18 cellular contexts compared by ENCODE assay signal in genomic region chr5:169142264-169142970, GRCh38.
DNase-seq lines count a peak whose midpoint lies in the region; ATAC-seq and TF ChIP-seq lines count a peak whose summit lies in the region.
"Had no signal": no experiment of that assay in that cellular context is flagged by ENCODE, and none has a peak within 500 bp of the region (broad histone marks: within the 10 kb centered on the region; RNA-seq: fewer than 3 reads in every experiment).

No MANE protein-coding gene starts in this region.

- intact Hi-C loops in thyroid gland (cut with DNase I): no loop called here
- intact Hi-C loops in CD8-positive, alpha-beta T cell (cut with DNase I, micrococcal nuclease): no loop called here

- H3K79me2 ChIP-seq in Karpas-422 (ENCODE audit: low read length): no peaks in the 10 kb centered on the region

- H3K9me3 ChIP-seq in Karpas-422 (ENCODE audit: low read length) (no peaks in the 10 kb centered on the region), thyroid gland (no peaks in the 10 kb centered on the region)
- H3K9me3 ChIP-seq in CD8-positive, alpha-beta T cell (ENCODE audit: low read length): no peaks in the 10 kb centered on the region
- H3K9me3 ChIP-seq: BLaER1, esophagus squamous epithelium had no signal

- no peaks in the 10 kb centered on the region for H4K20me1 ChIP-seq in Karpas-422 (ENCODE audit: insufficient read depth, low read depth, low read length)
- H4K20me1 ChIP-seq: BLaER1 had no signal

- H3K36me3 ChIP-seq in Karpas-422 (ENCODE audit: insufficient read depth, low read length) (no peaks in the 10 kb centered on the region), thyroid gland (no peaks in the 10 kb centered on the region)
- no peaks in the 10 kb centered on the region for H3K36me3 ChIP-seq in CD8-positive, alpha-beta T cell (ENCODE audit: insufficient read depth, low read length)
- H3K36me3 ChIP-seq: BLaER1, esophagus squamous epithelium had no signal

- H3K27me3 ChIP-seq in Karpas-422 (ENCODE audit: low read length) (no peaks in the 10 kb centered on the region), thyroid gland (no peaks in the 10 kb centered on the region)
- no peaks in the 10 kb centered on the region for H3K27me3 ChIP-seq in CD8-positive, alpha-beta T cell (ENCODE audit: insufficient read depth, low read length)
- H3K27me3 ChIP-seq: BLaER1, esophagus squamous epithelium had no signal

- H3K27me3 Mint-ChIP-seq in chondrocyte (ENCODE audit: low read depth) (no peaks in the 10 kb centered on the region), mesothelial cell of epicardium (ENCODE audit: low read depth) (no peaks in the 10 kb centered on the region)
- peaks cover 4% of the 10 kb centered on the region for H3K27me3 Mint-ChIP-seq in CD8-positive, alpha-beta T cell (ENCODE audit: low read depth)

- H3K4me1 ChIP-seq in Karpas-422 (ENCODE audit: low read length) (no peaks in the 10 kb centered on the region), thyroid gland (peaks cover 22 to 27% of the 10 kb centered on the region in 2 donors)
- H3K4me1 ChIP-seq in CD8-positive, alpha-beta T cell (ENCODE audit: insufficient read depth, low read length): no peaks in the 10 kb centered on the region

- peak; percentile 34 for DNase-seq in Karpas-422
- no peak for DNase-seq in chondrocyte (ENCODE audit: low spot score)
- DNase-seq in mesothelial cell of epicardium (ENCODE audit: low spot score in 2 of 2, unreplicated experiment in 2 of 2): no peak
- DNase-seq in thyroid gland: peak; percentile 92 to 96
- no peak for DNase-seq in stimulated activated CD4-positive, alpha-beta T cell treated with anti-CD3 and anti-CD28 coated beads, Interleukin-4, amount 100 ng/mL, for 4 hours
- DNase-seq in NCI-H187 (lab: John Stamatoyannopoulos, UW): no peak
- no peak for DNase-seq in CD8-positive, alpha-beta T cell
- no peak for DNase-seq in inferior parietal cortex (ENCODE audit: extremely low spot score)
- DNase-seq: activated CD4-positive, alpha-beta T cell treated with anti-CD3 and anti-CD28 coated beads for 4 hours; activated T-cell treated with anti-CD3 and anti-CD28 coated beads, Interleukin-2, amount 50 U/mL, for 72 hours; dermis blood vessel endothelial cell; esophagus squamous epithelium; hippocampal formation; mammary epithelial cell; NCI-H1694 treated with DMSO at 0.1 percent for 48 hours; NCI-H526 treated with DMSO at 0.1 percent for 48 hours; T-helper 17 cell had no signal

- no peak overlapping the region for H2AFZ ChIP-seq in Karpas-422 (ENCODE audit: low read length)

- H3K4me3 ChIP-seq in Karpas-422 (ENCODE audit: low read length) (no peak overlapping the region), thyroid gland (replicated peaks in 1 of 3) (no peak overlapping the region)
- H3K4me3 ChIP-seq in CD8-positive, alpha-beta T cell (ENCODE audit: low read depth, low read length): no peak overlapping the region
- H3K4me3 ChIP-seq: BLaER1, esophagus squamous epithelium had no signal

- no peak for TF ChIP-seq POLR2A in thyroid gland (IDR thresholded peaks at IDR 0.05)

- ATAC-seq in CD8-positive, alpha-beta T cell: no peak
- ATAC-seq: activated T-cell treated with anti-CD3 and anti-CD28 coated beads, Interleukin-2, amount 50 U/mL, for 72 hours; T-helper 17 cell had no signal

- H3K27ac Mint-ChIP-seq in chondrocyte (ENCODE audit: unreplicated experiment) (peak overlapping the region; percentile 2), mesothelial cell of epicardium (peak overlapping the region; percentile 26)
- no peak overlapping the region for H3K27ac Mint-ChIP-seq in CD8-positive, alpha-beta T cell
- H3K27ac Mint-ChIP-seq: activated T-cell treated with anti-CD3 and anti-CD28 coated beads, Interleukin-2, amount 50 U/mL, for 72 hours; T-helper 17 cell had no signal

- CTCF ChIA-PET in CD8-positive, alpha-beta T cell (lab: Charles Lee): interaction anchor here (1.0 kb wide), 1 partner anchor 8 kb away, joined by 4 read pairs; no protein-coding TSS in a partner anchor

- peaks cover 4% of the 10 kb centered on the region for H3K36me3 Mint-ChIP-seq in chondrocyte (ENCODE audit: low read depth)
- H3K36me3 Mint-ChIP-seq in mesothelial cell of epicardium: no peaks in the 10 kb centered on the region
- no peaks in the 10 kb centered on the region for H3K36me3 Mint-ChIP-seq in CD8-positive, alpha-beta T cell

- no peaks in the 10 kb centered on the region for H3K9me2 ChIP-seq in Karpas-422 (replicated peaks; ENCODE audit: insufficient read depth, low read length)

- POLR2A ChIA-PET in CD8-positive, alpha-beta T cell (lab: Charles Lee): no interaction called here

- H3K9me3 Mint-ChIP-seq in chondrocyte (ENCODE audit: low read depth) (no peaks in the 10 kb centered on the region), mesothelial cell of epicardium (no peaks in the 10 kb centered on the region)
- no peaks in the 10 kb centered on the region for H3K9me3 Mint-ChIP-seq in CD8-positive, alpha-beta T cell
- H3K9me3 Mint-ChIP-seq: activated T-cell treated with anti-CD3 and anti-CD28 coated beads, Interleukin-2, amount 50 U/mL, for 72 hours had no signal

- no peak overlapping the region for H3K9ac ChIP-seq in Karpas-422 (ENCODE audit: low read length)
- H3K9ac ChIP-seq: BLaER1 had no signal

- WGBS in thyroid gland, 2 donors: 18 to 33% methylated on average over 3 of the region's 3 CpGs

- H3K27ac ChIP-seq in Karpas-422 (ENCODE audit: low read length): no peak overlapping the region
- H3K27ac ChIP-seq in thyroid gland: peak overlapping the region; percentile 42 to 74 (median 69)
- no peak overlapping the region for H3K27ac ChIP-seq in CD8-positive, alpha-beta T cell (ENCODE audit: low read depth, low read length)
- H3K27ac ChIP-seq: BLaER1, esophagus squamous epithelium had no signal

- H3K4me2 ChIP-seq in Karpas-422 (ENCODE audit: low read depth, low read length, poor library complexity, severe bottlenecking): no peak overlapping the region
- H3K4me2 ChIP-seq: BLaER1 had no signal

- H3K4me3 Mint-ChIP-seq in chondrocyte (ENCODE audit: unreplicated experiment) (no peak overlapping the region), mesothelial cell of epicardium (no peak overlapping the region)
- no peak overlapping the region for H3K4me3 Mint-ChIP-seq in CD8-positive, alpha-beta T cell
- H3K4me3 Mint-ChIP-seq: activated T-cell treated with anti-CD3 and anti-CD28 coated beads, Interleukin-2, amount 50 U/mL, for 72 hours; T-helper 17 cell had no signal

- H3K4me1 Mint-ChIP-seq in chondrocyte (ENCODE audit: low read depth) (peaks cover 21% of the 10 kb centered on the region), mesothelial cell of epicardium (peaks cover 27% of the 10 kb centered on the region)
- no peaks in the 10 kb centered on the region for H3K4me1 Mint-ChIP-seq in CD8-positive, alpha-beta T cell (ENCODE audit: low read depth)
- H3K4me1 Mint-ChIP-seq: T-helper 17 cell had no signal

- TF ChIP-seq CTCF in chondrocyte (IDR thresholded peaks at IDR 0.05) (no peak), mesothelial cell of epicardium (IDR thresholded peaks at IDR 0.05; ENCODE audit: unreplicated experiment) (no peak), thyroid gland (IDR thresholded peaks at IDR 0.05) (no peak)
- no peak for TF ChIP-seq CTCF in CD8-positive, alpha-beta T cell (IDR thresholded peaks at IDR 0.05)

Comparison
In these comparisons a context has a peak if more than half of its experiments do, and no peak if none do; other contexts are left out.
1. DNase-seq: peak in Karpas-422 (single experiment) and thyroid gland (2 of 2); none in chondrocyte (single experiment), mesothelial cell of epicardium (0 of 2), stimulated activated CD4-positive, alpha-beta T cell treated with anti-CD3 and anti-CD28 coated beads, Interleukin-4, amount 100 ng/mL, for 4 hours (0 of 2), NCI-H187 (0 of 2), CD8-positive, alpha-beta T cell (0 of 7) and inferior parietal cortex (single experiment).
2. H3K27ac ChIP-seq: peak in thyroid gland (3 of 3); none in Karpas-422 (single experiment) and CD8-positive, alpha-beta T cell (single experiment).